8 cellular contexts compared by ENCODE assay signal in the genomic region with DNA sequence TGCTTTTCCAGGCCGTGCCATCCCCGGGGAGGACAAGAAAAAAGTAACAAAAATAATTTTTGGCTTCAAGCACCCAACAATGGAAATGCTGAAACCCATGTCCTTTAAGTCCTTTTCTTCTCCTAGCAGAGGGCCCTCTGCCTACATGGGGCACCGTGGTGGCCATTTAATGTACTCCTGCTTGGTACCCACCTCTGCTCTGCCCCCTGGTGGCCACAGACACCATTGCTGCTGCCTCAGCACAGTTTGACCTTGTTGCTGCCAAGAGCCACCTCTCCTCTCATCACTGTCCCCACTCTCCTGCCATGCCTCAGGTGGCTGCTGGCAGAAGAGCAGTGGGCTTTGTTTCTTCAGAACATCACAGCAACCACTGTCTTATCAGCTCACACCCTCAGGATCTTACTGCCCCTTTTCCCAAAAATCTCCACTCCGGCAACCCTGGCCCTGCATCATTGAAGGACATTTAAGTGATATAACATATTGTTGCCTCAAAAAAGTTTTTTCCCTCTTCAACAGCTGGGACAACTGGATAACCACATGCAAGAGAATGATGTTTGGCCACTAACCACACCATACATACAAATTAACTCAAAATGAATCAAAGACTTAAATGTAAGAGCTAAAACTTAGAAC.
DNase-seq lines count a peak whose midpoint lies in the region; ATAC-seq lines count a peak whose summit lies in the region.

No MANE protein-coding gene starts in this region.

- DNase-seq in NCI-H510A treated with DMSO at 0.1 percent for 48 hours (lab: John Stamatoyannopoulos, UW) = peak; percentile 16
- no peak for DNase-seq in NCI-H510A (lab: John Stamatoyannopoulos, UW)
- peak; percentile 58 to 71 for DNase-seq in NCI-H446 (lab: John Stamatoyannopoulos, UW)
- peak; percentile 75 to 81 for DNase-seq in activated CD4-positive, alpha-beta T cell treated with anti-CD3 and anti-CD28 coated beads for 24 hours (ENCODE audit: low read depth in 2 of 2)
- peak; percentile 91 for DNase-seq in cerebellar cortex (ENCODE audit: low spot score)
- peak; percentile 88 for DNase-seq in left kidney (ENCODE audit: low read depth, low spot score)
- peak; percentile 88 for DNase-seq in stimulated activated CD4-positive, alpha-beta T cell treated with anti-CD3 and anti-CD28 coated beads, Interleukin-4, amount 100 ng/mL, for 24 hours

- ATAC-seq in HG03139 (IDR thresholded peaks at IDR 0.05; ENCODE audit: unreplicated experiment) = peak; percentile 71
